In the genomic region with DNA sequence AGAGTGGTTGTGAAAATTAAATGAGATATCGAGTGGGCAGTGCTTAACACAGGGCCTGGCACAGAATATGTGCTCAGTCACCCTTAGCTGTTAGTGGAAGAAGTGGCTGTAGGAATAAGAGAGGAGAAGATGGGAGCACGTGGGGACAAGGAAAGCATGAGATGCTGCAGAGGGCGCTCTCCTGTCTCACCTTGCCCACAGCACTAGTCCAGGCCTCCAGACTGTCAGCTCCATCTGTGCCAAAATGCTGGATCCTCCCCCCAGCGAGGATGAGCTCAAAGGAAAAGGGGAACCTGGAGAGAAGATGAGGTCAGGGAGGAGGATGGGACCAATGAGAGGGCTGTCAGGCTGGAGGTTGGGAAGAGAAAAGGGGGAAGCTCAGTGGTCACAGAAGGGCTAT, we compare ENCODE assay signal across 15 cellular contexts. TPM values are rescaled to one million over a fixed set of nuclear protein-coding genes. Genes with fewer than 3 reads are reported as not detected.
A peak's percentile ranks its signal among the peaks of the same experiment; 100 is the strongest.
DNase-seq lines count a peak whose midpoint lies in the region; ATAC-seq and TF ChIP-seq lines count a peak whose summit lies in the region.
"Had no signal": no experiment of that assay in that cellular context is flagged by ENCODE, and none has a peak within 500 bp of the region (broad histone marks: within the 10 kb centered on the region; RNA-seq: fewer than 3 reads in every experiment).

No MANE protein-coding gene starts in this region.

- H3K27me3 Mint-ChIP-seq in WTC11 (ENCODE audit: low read depth), result no peaks in the 10 kb centered on the region

- peak; percentile 38 for TF ChIP-seq CTCF in DOHH2 (IDR thresholded peaks at IDR 0.05; ENCODE audit: low read depth, low read length, poor library complexity, severe bottlenecking)
- peak; percentile 33; the same call in 1 of the 2 replicates for TF ChIP-seq CTCF in WTC11 (IDR thresholded peaks at IDR 0.05)

- H3K4me3 Mint-ChIP-seq in WTC11, result no peak overlapping the region
- H3K4me3 Mint-ChIP-seq: nephron progenitor cell had no signal

- H3K23ac ChIP-seq in mesenchymal stem cell (ENCODE audit: low read length in 2 of 2), result no peak overlapping the region

- no peak overlapping the region for H3K27ac ChIP-seq in DOHH2 (ENCODE audit: low read depth, low read length)
- no peak overlapping the region for H3K27ac ChIP-seq in mesenchymal stem cell (ENCODE audit: low read length, poor library complexity, severe bottlenecking)
- H3K27ac ChIP-seq: body of pancreas had no signal

- H3K4me1 ChIP-seq in DOHH2 (ENCODE audit: control insufficient read depth, low read length), result peaks cover 5% of the 10 kb centered on the region
- no peaks in the 10 kb centered on the region for H3K4me1 ChIP-seq in mesenchymal stem cell (ENCODE audit: control insufficient read depth, insufficient read depth, low read depth, low read length)

- H3K36me3 ChIP-seq in DOHH2 (ENCODE audit: control insufficient read depth, low read length) (no peaks in the 10 kb centered on the region), mesenchymal stem cell (ENCODE audit: control insufficient read depth in 1 of 2, insufficient read depth in 2 of 2, low read depth in 1 of 2, low read length in 2 of 2) (peaks cover 26 to 59% of the 10 kb centered on the region in 2 experiments)

- H3K9me2 ChIP-seq in DOHH2 (replicated peaks; ENCODE audit: control insufficient read depth, low read length), result no peaks in the 10 kb centered on the region

- peaks cover 2% of the 10 kb centered on the region for H3K79me1 ChIP-seq in mesenchymal stem cell (replicated peaks; ENCODE audit: low read length, poor library complexity, severe bottlenecking)

- H2BK5ac ChIP-seq in mesenchymal stem cell (ENCODE audit: low read depth, low read length, poor library complexity, severe bottlenecking), result no peak overlapping the region

- H4K8ac ChIP-seq in mesenchymal stem cell (ENCODE audit: low read length), result no peak overlapping the region

- CTCF ChIA-PET in WTC11 (lab: Charles Lee), result interaction anchor here (0.7 to 2.9 kb wide), 40 partner anchors 8 to 483 kb away, joined by 3 to 29 read pairs (median 4); a partner anchor contains a TSS

- peaks cover 28% of the 10 kb centered on the region for H3K4me1 Mint-ChIP-seq in WTC11

- no peak overlapping the region for H3K14ac ChIP-seq in mesenchymal stem cell (ENCODE audit: low read length in 2 of 2)

- H2AK5ac ChIP-seq in mesenchymal stem cell (ENCODE audit: low read length, severe bottlenecking), result no peak overlapping the region

- H3K9me3 Mint-ChIP-seq in WTC11, result no peaks in the 10 kb centered on the region
- H3K9me3 Mint-ChIP-seq: nephron progenitor cell had no signal

- H3K4me2 ChIP-seq in DOHH2 (ENCODE audit: low read length) (no peak overlapping the region), mesenchymal stem cell (ENCODE audit: low read length, poor library complexity, severe bottlenecking) (no peak overlapping the region)

- H2AFZ ChIP-seq in mesenchymal stem cell (ENCODE audit: low read depth, low read length), result no peak overlapping the region

- H4K20me1 ChIP-seq in DOHH2 (ENCODE audit: control insufficient read depth, insufficient read depth, low read depth, low read length), result no peaks in the 10 kb centered on the region

- ATAC-seq in WTC11 (peak; percentile 48), HG02623 (IDR thresholded peaks at IDR 0.05; ENCODE audit: unreplicated experiment) (no peak), GM21528 (IDR thresholded peaks at IDR 0.05; ENCODE audit: low FRiP score, unreplicated experiment) (no peak)
- ATAC-seq: activated CD4-positive, CD25-positive, alpha-beta regulatory T cell treated with anti-CD3 and anti-CD28 coated beads, Interleukin-2, amount 50 U/mL, for 24 hours; body of pancreas; right cardiac atrium had no signal

- no peak overlapping the region for H3K18ac ChIP-seq in mesenchymal stem cell (ENCODE audit: low read depth in 1 of 2, low read length in 2 of 2)

- POLR2A ChIA-PET in WTC11 (lab: Charles Lee), result interaction anchor here (0.5 to 1.3 kb wide), 3 partner anchors 11 to 52 kb away, joined by 4 to 5 read pairs (median 4); a partner anchor contains a TSS

- H4K91ac ChIP-seq in mesenchymal stem cell (ENCODE audit: low read length), result no peak overlapping the region

- H2BK12ac ChIP-seq in mesenchymal stem cell (ENCODE audit: low read length in 2 of 2), result no peak overlapping the region

- H3K27me3 ChIP-seq in DOHH2 (ENCODE audit: control insufficient read depth, low read length) (no peaks in the 10 kb centered on the region), mesenchymal stem cell (ENCODE audit: control insufficient read depth in 1 of 2, insufficient read depth in 1 of 2, low read length in 2 of 2) (no peaks in the 10 kb centered on the region)
- H3K27me3 ChIP-seq: body of pancreas had no signal

- no peak overlapping the region for H2BK120ac ChIP-seq in mesenchymal stem cell (ENCODE audit: low read depth, low read length)

- no peaks in the 10 kb centered on the region for H3K79me2 ChIP-seq in DOHH2 (ENCODE audit: control insufficient read depth, low read length)

- H2BK15ac ChIP-seq in mesenchymal stem cell (ENCODE audit: low read depth, poor library complexity, severe bottlenecking), result no peak overlapping the region

- peaks cover 33% of the 10 kb centered on the region for H3K36me3 Mint-ChIP-seq in WTC11

- no peaks in the 10 kb centered on the region; the same call in 1 of the 2 replicates for H3F3A ChIP-seq in DOHH2 (ENCODE audit: control insufficient read depth, insufficient read depth)

- H3K27ac Mint-ChIP-seq in WTC11, result 0 out of 2 replicates have a peak overlapping the region, but pooled peaks have one; percentile 53
- H3K27ac Mint-ChIP-seq: nephron progenitor cell had no signal

- peak overlapping the region; percentile 61 for H3K9ac ChIP-seq in mesenchymal stem cell (ENCODE audit: low read length)

- no peak overlapping the region for H3K4me3 ChIP-seq in DOHH2 (ENCODE audit: low read length)
- H3K4me3 ChIP-seq in mesenchymal stem cell (ENCODE audit: insufficient read depth in 1 of 2, low read depth in 1 of 2, low read length in 2 of 2), result no peak overlapping the region
- H3K4me3 ChIP-seq: body of pancreas had no signal

- DNase-seq in HCEC 1CT (peak; percentile 14), WTC11 (ENCODE audit: low spot score) (no peak), mesenchymal stem cell (no peak), LoVo (ENCODE audit: low spot score) (no peak), COR-L47 (lab: John Stamatoyannopoulos, UW) (no peak)
- DNase-seq: activated naive CD4-positive, alpha-beta T cell; body of pancreas; NCI-H2171; nephron progenitor cell; right cardiac atrium; SIG-M5 had no signal

- H3K9me3 ChIP-seq in DOHH2 (ENCODE audit: control insufficient read depth, insufficient read depth, low read length), result no peaks in the 10 kb centered on the region
- no peaks in the 10 kb centered on the region for H3K9me3 ChIP-seq in mesenchymal stem cell (ENCODE audit: control insufficient read depth, low read length)
- H3K9me3 ChIP-seq: body of pancreas had no signal

- 84% methylated on average over 2 of the region's 4 CpGs for WGBS in mesenchymal stem cell

- no peak overlapping the region for H3K4ac ChIP-seq in mesenchymal stem cell (ENCODE audit: low read depth in 1 of 2, low read length in 2 of 2)

TF ChIP-seq in WTC11, 78 proteins besides CTCF, POLR2A, EP300 and RAD21:
- TF ChIP-seq, protein P1, sequence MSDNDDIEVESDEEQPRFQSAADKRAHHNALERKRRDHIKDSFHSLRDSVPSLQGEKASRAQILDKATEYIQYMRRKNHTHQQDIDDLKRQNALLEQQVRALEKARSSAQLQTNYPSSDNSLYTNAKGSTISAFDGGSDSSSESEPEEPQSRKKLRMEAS (CRISPR knock-in tag; IDR thresholded peaks at IDR 0.05), result 0 out of 2 replicates have a peak, but pooled peaks have one; percentile 26
- TF ChIP-seq ZNF416 (CRISPR knock-in tag; IDR thresholded peaks at IDR 0.05), result no peak

RNA-seq across cellular contexts. Expression of a gene that starts 12.5 kb away (rescaled TPM):
- total RNA-seq in WTC11 (2021), result 51.2 to 60.4 TPM (median 53.4 TPM) in 3 replicates
- 6.8 TPM for polyA plus RNA-seq in mesenchymal stem cell (2013, experiment 1 of 2)
- 6.3 TPM for polyA plus RNA-seq in mesenchymal stem cell (2013, experiment 2 of 2)

RNA-seq across cellular contexts. Expression of a gene that starts 18.3 kb away (rescaled TPM):
- total RNA-seq in WTC11 (2021), result 43.6 to 50.3 TPM (median 44.8 TPM) in 3 replicates
- polyA plus RNA-seq in mesenchymal stem cell (2013, experiment 1 of 2), result 17.4 TPM
- polyA plus RNA-seq in mesenchymal stem cell (2013, experiment 2 of 2), result 17.0 TPM

RNA-seq across cellular contexts. Expression of a gene that starts 32.7 kb away (rescaled TPM):
- total RNA-seq in WTC11 (2021), result 19.3 to 23.8 TPM (median 21.4 TPM) in 3 replicates
- 4.3 TPM for polyA plus RNA-seq in mesenchymal stem cell (2013, experiment 1 of 2)
- 4.2 TPM for polyA plus RNA-seq in mesenchymal stem cell (2013, experiment 2 of 2)

RNA-seq across cellular contexts. Expression of a gene that starts 32.9 kb away (rescaled TPM):
- 84.7 to 96.2 TPM (median 94.5 TPM) in 3 replicates for total RNA-seq in WTC11 (2021)
- polyA plus RNA-seq in mesenchymal stem cell (2013, experiment 1 of 2), result 42.8 TPM
- polyA plus RNA-seq in mesenchymal stem cell (2013, experiment 2 of 2), result 42.2 TPM

RNA-seq across cellular contexts. Expression of a gene that starts 50.7 kb away (rescaled TPM):
- total RNA-seq in WTC11 (2021), result 90.9 to 109 TPM (median 96.0 TPM) in 3 replicates
- 20.3 TPM for polyA plus RNA-seq in mesenchymal stem cell (2013, experiment 1 of 2)
- polyA plus RNA-seq in mesenchymal stem cell (2013, experiment 2 of 2), result 19.1 TPM
